Comparison of ENCODE assay signal across 10 cellular contexts in genomic region chr16:85003076-85003475, GRCh38. TPM values are rescaled to one million over a fixed set of nuclear protein-coding genes. Genes with fewer than 3 reads are reported as not detected.
DNase-seq lines count a peak whose midpoint lies in the region; ATAC-seq and TF ChIP-seq lines count a peak whose summit lies in the region.
"Had no signal": no experiment of that assay in that cellular context is flagged by ENCODE, and none has a peak within 500 bp of the region (broad histone marks: within the 10 kb centered on the region; RNA-seq: fewer than 3 reads in every experiment).

No MANE protein-coding gene starts in this region.

- peaks cover 9% of the 10 kb centered on the region for H3K36me3 Mint-ChIP-seq in activated CD4-positive, alpha-beta T cell treated with anti-CD3 and anti-CD28 coated beads for 36 hours (ENCODE audit: low read depth)
- no peaks in the 10 kb centered on the region for H3K36me3 Mint-ChIP-seq in activated CD4-positive, alpha-beta T cell treated with anti-CD3 and anti-CD28 coated beads, Interleukin-2, amount 10 ng/mL, durations not matched to agents 7 days and 5 days (ENCODE audit: low read depth)
- H3K36me3 Mint-ChIP-seq in chondrocyte (ENCODE audit: low read depth) = no peaks in the 10 kb centered on the region

- POLR2A ChIA-PET in activated CD4-positive, alpha-beta T cell treated with anti-CD3 and anti-CD28 coated beads for 36 hours (lab: Charles Lee) = no interaction called here
- POLR2A ChIA-PET in activated CD4-positive, alpha-beta T cell treated with anti-CD3 and anti-CD28 coated beads, Interleukin-2, amount 10 ng/mL, durations not matched to agents 7 days and 5 days (lab: Charles Lee) = no interaction called here

- no peaks in the 10 kb centered on the region for H3K9me3 Mint-ChIP-seq in activated CD4-positive, alpha-beta T cell treated with anti-CD3 and anti-CD28 coated beads for 36 hours (ENCODE audit: low read depth)
- H3K9me3 Mint-ChIP-seq in activated CD4-positive, alpha-beta T cell treated with anti-CD3 and anti-CD28 coated beads, Interleukin-2, amount 10 ng/mL, durations not matched to agents 7 days and 5 days = no peaks in the 10 kb centered on the region
- H3K9me3 Mint-ChIP-seq in chondrocyte (ENCODE audit: low read depth) = no peaks in the 10 kb centered on the region

- H3K9me3 ChIP-seq in mucosa of rectum (ENCODE audit: control insufficient read depth in 2 of 2, low read length in 2 of 2) = no peaks in the 10 kb centered on the region
- no peaks in the 10 kb centered on the region for H3K9me3 ChIP-seq in thyroid gland
- H3K9me3 ChIP-seq in MM.1S (replicated peaks; ENCODE audit: insufficient read depth, low read length) = no peaks in the 10 kb centered on the region

- H4K20me1 ChIP-seq in MM.1S (ENCODE audit: insufficient read depth, low read length) = no peaks in the 10 kb centered on the region

- ATAC-seq in activated CD4-positive, alpha-beta T cell treated with anti-CD3 and anti-CD28 coated beads for 36 hours = no peak

- 86 to 90% methylated on average over 13 of the region's 13 CpGs for WGBS in thyroid gland, 2 donors

- H3K4me1 Mint-ChIP-seq in activated CD4-positive, alpha-beta T cell treated with anti-CD3 and anti-CD28 coated beads for 36 hours = peaks cover 53% of the 10 kb centered on the region
- H3K4me1 Mint-ChIP-seq in activated CD4-positive, alpha-beta T cell treated with anti-CD3 and anti-CD28 coated beads, Interleukin-2, amount 10 ng/mL, durations not matched to agents 7 days and 5 days = peaks cover 35% of the 10 kb centered on the region
- peaks cover 86% of the 10 kb centered on the region for H3K4me1 Mint-ChIP-seq in chondrocyte (ENCODE audit: low read depth)

- H3K27me3 Mint-ChIP-seq in activated CD4-positive, alpha-beta T cell treated with anti-CD3 and anti-CD28 coated beads for 36 hours = no peaks in the 10 kb centered on the region
- no peaks in the 10 kb centered on the region for H3K27me3 Mint-ChIP-seq in activated CD4-positive, alpha-beta T cell treated with anti-CD3 and anti-CD28 coated beads, Interleukin-2, amount 10 ng/mL, durations not matched to agents 7 days and 5 days
- H3K27me3 Mint-ChIP-seq in chondrocyte (ENCODE audit: low read depth) = no peaks in the 10 kb centered on the region

- H3K9ac ChIP-seq in mucosa of rectum (ENCODE audit: low read depth in 1 of 2, low read length in 2 of 2) (peak overlapping the region in 1 of 2 donors; percentile 12), MM.1S (ENCODE audit: low read length) (no peak overlapping the region)

- TF ChIP-seq CTCF in chondrocyte (IDR thresholded peaks at IDR 0.05) (no peak), thyroid gland (IDR thresholded peaks at IDR 0.05) (no peak), MM.1S (IDR thresholded peaks at IDR 0.05; ENCODE audit: low read length) (no peak)

- H3K36me3 ChIP-seq in mucosa of rectum (ENCODE audit: control insufficient read depth in 2 of 2, insufficient read depth in 2 of 2, low read length in 2 of 2) (peaks cover 0 to 5% of the 10 kb centered on the region in 2 donors), thyroid gland (no peaks in the 10 kb centered on the region), MM.1S (replicated peaks; ENCODE audit: insufficient read depth, low read length) (no peaks in the 10 kb centered on the region)

- H3K4me1 ChIP-seq in mucosa of rectum (ENCODE audit: control insufficient read depth in 2 of 2, insufficient read depth in 2 of 2, low read length in 2 of 2) = peaks cover 38 to 57% of the 10 kb centered on the region in 2 donors
- peaks cover 15 to 75% of the 10 kb centered on the region in 2 donors for H3K4me1 ChIP-seq in thyroid gland
- H3K4me1 ChIP-seq in MM.1S (ENCODE audit: low read length) = no peaks in the 10 kb centered on the region

- no peak overlapping the region for H2AFZ ChIP-seq in MM.1S (ENCODE audit: low read length)

- no peak overlapping the region for H3K4me2 ChIP-seq in MM.1S (ENCODE audit: low read depth, low read length)

- H3F3A ChIP-seq in MM.1S (ENCODE audit: insufficient read depth, low read length) = no peaks in the 10 kb centered on the region

- H3K4me3 Mint-ChIP-seq in activated CD4-positive, alpha-beta T cell treated with anti-CD3 and anti-CD28 coated beads for 36 hours = no peak overlapping the region
- no peak overlapping the region for H3K4me3 Mint-ChIP-seq in activated CD4-positive, alpha-beta T cell treated with anti-CD3 and anti-CD28 coated beads, Interleukin-2, amount 10 ng/mL, durations not matched to agents 7 days and 5 days
- H3K4me3 Mint-ChIP-seq in chondrocyte (ENCODE audit: unreplicated experiment) = no peak overlapping the region

- peak overlapping the region; percentile 15 for H3K27ac Mint-ChIP-seq in activated CD4-positive, alpha-beta T cell treated with anti-CD3 and anti-CD28 coated beads for 36 hours
- H3K27ac Mint-ChIP-seq in activated CD4-positive, alpha-beta T cell treated with anti-CD3 and anti-CD28 coated beads, Interleukin-2, amount 10 ng/mL, durations not matched to agents 7 days and 5 days = no peak overlapping the region
- H3K27ac Mint-ChIP-seq in chondrocyte (ENCODE audit: unreplicated experiment) = peak overlapping the region; percentile 91

- H3K27ac ChIP-seq in mucosa of rectum (ENCODE audit: low read depth in 2 of 2, low read length in 2 of 2) (peak overlapping the region; percentile 49 to 55), thyroid gland (peak overlapping the region in 2 of 3 donors; percentile 5 to 52), MM.1S (ENCODE audit: low read length) (no peak overlapping the region)

- H3K4me3 ChIP-seq in mucosa of rectum (ENCODE audit: low read length in 2 of 2) (peak overlapping the region in 1 of 2 donors; percentile 28), thyroid gland (replicated peaks in 1 of 3) (no peak overlapping the region), MM.1S (ENCODE audit: low read length) (no peak overlapping the region)

- no peak for TF ChIP-seq POLR2A in thyroid gland (IDR thresholded peaks at IDR 0.05)

- H3K79me2 ChIP-seq in MM.1S (ENCODE audit: low read length) = peaks cover 45% of the 10 kb centered on the region

- H3K9me2 ChIP-seq in MM.1S (replicated peaks; ENCODE audit: insufficient read depth, low read length) = no peaks in the 10 kb centered on the region

- CTCF ChIA-PET in activated CD4-positive, alpha-beta T cell treated with anti-CD3 and anti-CD28 coated beads for 36 hours (lab: Charles Lee) = interaction anchor here (0.6 kb wide), 1 partner anchor 252 kb away, joined by 3 read pairs; no protein-coding TSS in a partner anchor
- CTCF ChIA-PET in activated CD4-positive, alpha-beta T cell treated with anti-CD3 and anti-CD28 coated beads, Interleukin-2, amount 10 ng/mL, durations not matched to agents 7 days and 5 days (lab: Charles Lee) = no interaction called here

- DNase-seq in activated CD4-positive, alpha-beta T cell treated with anti-CD3 and anti-CD28 coated beads for 36 hours = no peak
- no peak for DNase-seq in activated CD4-positive, alpha-beta T cell treated with anti-CD3 and anti-CD28 coated beads, Interleukin-2, amount 10 ng/mL, durations not matched to agents 7 days and 5 days
- DNase-seq in chondrocyte (ENCODE audit: low spot score) = no peak
- no peak for DNase-seq in thyroid gland
- no peak for DNase-seq in MM.1S
- DNase-seq in OCI-M2 (lab: John Stamatoyannopoulos, UW; ENCODE audit: unreplicated experiment) = no peak
- no peak for DNase-seq in midbrain (lab: John Stamatoyannopoulos, UW)
- DNase-seq: activated CD8-positive, alpha-beta memory T cell treated with anti-CD3 and anti-CD28 coated beads for 24 hours; erythroblast had no signal

- intact Hi-C loops in activated CD4-positive, alpha-beta T cell treated with anti-CD3 and anti-CD28 coated beads for 36 hours (cut with DNase I, micrococcal nuclease) = no loop called here
- intact Hi-C loops in thyroid gland (cut with DNase I) = no loop called here

- H3K27me3 ChIP-seq in mucosa of rectum (ENCODE audit: control insufficient read depth in 2 of 2, insufficient read depth in 2 of 2, low read length in 2 of 2) = no peaks in the 10 kb centered on the region
- no peaks in the 10 kb centered on the region for H3K27me3 ChIP-seq in thyroid gland
- no peaks in the 10 kb centered on the region for H3K27me3 ChIP-seq in MM.1S (replicated peaks; ENCODE audit: insufficient read depth, low read length)

RNA-seq across cellular contexts. Expression of gene ZDHHC7, which starts 8.3 kb away (rescaled TPM):
- 10 to 100 TPM; 25.1 to 27.8 TPM for total RNA-seq in activated CD4-positive, alpha-beta T cell treated with anti-CD3 and anti-CD28 coated beads for 36 hours
- 10 to 100 TPM; 30.7 to 33.9 TPM for total RNA-seq in activated CD4-positive, alpha-beta T cell treated with anti-CD3 and anti-CD28 coated beads, Interleukin-2, amount 10 ng/mL, durations not matched to agents 7 days and 5 days
- total RNA-seq in chondrocyte (45.3 to 51.6 TPM (median 50.2 TPM) in 3 replicates), thyroid gland (10 to 100 TPM; 49.8 to 59.2 (median 54.3) TPM)

RNA-seq across cellular contexts. Expression of gene KIAA0513, which starts 24.5 kb away (rescaled TPM):
- 10 to 100 TPM in 1 of 2 experiments, 1 to 10 TPM in 1; 9.6 to 10.4 TPM for total RNA-seq in activated CD4-positive, alpha-beta T cell treated with anti-CD3 and anti-CD28 coated beads for 36 hours
- 10 to 100 TPM; 13.6 to 14.8 TPM for total RNA-seq in activated CD4-positive, alpha-beta T cell treated with anti-CD3 and anti-CD28 coated beads, Interleukin-2, amount 10 ng/mL, durations not matched to agents 7 days and 5 days
- total RNA-seq in chondrocyte = 10.4 to 13.0 TPM (median 11.6 TPM) in 3 replicates
- 1 to 10 TPM; 6.2 to 8.4 (median 7.5) TPM for total RNA-seq in thyroid gland
